14 cellular contexts compared by ENCODE assay signal in the genomic region with DNA sequence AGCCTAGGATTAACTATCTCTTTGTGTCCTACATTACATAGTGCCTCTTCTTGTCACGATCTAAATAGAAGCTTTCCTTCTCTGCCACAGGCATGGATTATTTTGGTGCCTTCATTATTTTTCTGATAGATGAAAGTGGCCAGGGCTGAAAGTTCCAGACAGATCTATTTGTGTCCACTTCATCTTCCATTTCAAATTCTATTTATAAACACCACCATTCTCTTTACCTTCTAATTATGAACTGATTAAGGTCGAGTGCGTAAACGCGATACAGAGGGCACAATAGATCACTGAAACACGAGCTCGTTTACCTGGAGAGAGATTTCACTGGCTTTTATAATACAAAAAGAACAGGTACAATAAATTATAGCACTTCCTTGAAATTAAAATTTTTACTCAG.
DNase-seq lines count a peak whose midpoint lies in the region; ATAC-seq and TF ChIP-seq lines count a peak whose summit lies in the region.
"Had no signal": no experiment of that assay in that cellular context is flagged by ENCODE, and none has a peak within 500 bp of the region (broad histone marks: within the 10 kb centered on the region; RNA-seq: fewer than 3 reads in every experiment).

No MANE protein-coding gene starts in this region.

- no peak for TF ChIP-seq CTCF in VCaP (conservative IDR thresholded peaks at IDR 0.05)

- WGBS in right cardiac atrium = 59% methylated on average over 7 of the region's 7 CpGs

- intact Hi-C loops in Right ventricle myocardium superior (cut with DNase I) (no loop called here), right cardiac atrium (cut with DNase I) (no loop called here), posterior vena cava (cut with DNase I) (no loop called here)

- no peak overlapping the region for H3K4me3 ChIP-seq in right cardiac atrium (ENCODE audit: low read length)
- H3K4me3 ChIP-seq: BLaER1 treated with 17β-estradiol and CSF1 and Interleukin-3, amounts not matched to agents 10 nM and 100 nM had no signal

- no peaks in the 10 kb centered on the region for H3K4me1 ChIP-seq in right cardiac atrium (ENCODE audit: control insufficient read depth, insufficient read depth, low read length)

- ATAC-seq in Right ventricle myocardium superior (ENCODE audit: poor library complexity) (peak; percentile 61), right cardiac atrium (no peak)
- ATAC-seq: HCT116 had no signal

- no peaks in the 10 kb centered on the region for H3K9me3 ChIP-seq in right cardiac atrium (ENCODE audit: control insufficient read depth, low read length)

- H3K27ac ChIP-seq in right cardiac atrium (ENCODE audit: low read length) (no peak overlapping the region), VCaP (peak overlapping the region; percentile 60)
- H3K27ac ChIP-seq: BLaER1 treated with 17β-estradiol and CSF1 and Interleukin-3, amounts not matched to agents 10 nM and 100 nM had no signal

- H3K27me3 ChIP-seq in right cardiac atrium (ENCODE audit: control insufficient read depth, insufficient read depth) = no peaks in the 10 kb centered on the region
- H3K27me3 ChIP-seq: BLaER1 treated with 17β-estradiol and CSF1 and Interleukin-3, amounts not matched to agents 10 nM and 100 nM had no signal

- DNase-seq in Right ventricle myocardium superior (no peak), right cardiac atrium (no peak), NCI-H2081 treated with DMSO at 0.1 percent for 48 hours (lab: John Stamatoyannopoulos, UW) (peak; percentile 12), NCI-H748 (lab: John Stamatoyannopoulos, UW; ENCODE audit: unreplicated experiment) (peak; percentile 70), posterior vena cava (ENCODE audit: low spot score) (no peak), NK-92 (lab: John Stamatoyannopoulos, UW; ENCODE audit: unreplicated experiment) (no peak), MV-4-11 (lab: John Stamatoyannopoulos, UW) (no peak)
- DNase-seq: 8988T; CD4-positive, CD25-positive, alpha-beta regulatory T cell; DMS53; GF-D8 had no signal

Comparison
In these comparisons a context has a peak if more than half of its experiments do, and no peak if none do; other contexts are left out.
1. DNase-seq: peak in NCI-H2081 treated with DMSO at 0.1 percent for 48 hours (single experiment) and NCI-H748 (single experiment); none in Right ventricle myocardium superior (single experiment), right cardiac atrium (0 of 3), posterior vena cava (single experiment), NK-92 (single experiment) and MV-4-11 (single experiment).